ENCODE assay signal across 20 cellular contexts in genomic region chr11:673866-674265, GRCh38. TPM values are rescaled to one million over a fixed set of nuclear protein-coding genes. Genes with fewer than 3 reads are reported as not detected.
A peak's percentile ranks its signal among the peaks of the same experiment; 100 is the strongest.
DNase-seq lines count a peak whose midpoint lies in the region; ATAC-seq and TF ChIP-seq lines count a peak whose summit lies in the region.
"Had no signal": no experiment of that assay in that cellular context is flagged by ENCODE, and none has a peak within 500 bp of the region (broad histone marks: within the 10 kb centered on the region; RNA-seq: fewer than 3 reads in every experiment).

No MANE protein-coding gene starts in this region.

- no peaks in the 10 kb centered on the region for H3K9me3 Mint-ChIP-seq in WTC11
- no peaks in the 10 kb centered on the region for H3K9me3 Mint-ChIP-seq in endothelial cell (ENCODE audit: unreplicated experiment)
- no peaks in the 10 kb centered on the region for H3K9me3 Mint-ChIP-seq in activated naive CD4-positive, alpha-beta T cell treated with anti-CD3 and anti-CD28 coated beads, Interleukin-2, amount 50 U/mL, for 72 hours
- H3K9me3 Mint-ChIP-seq: CD14-positive monocyte; CD4-positive, alpha-beta memory T cell; CD4-positive, CD25-positive, alpha-beta regulatory T cell; CD8-positive, alpha-beta memory T cell had no signal

- H3K4me1 Mint-ChIP-seq in WTC11 = no peaks in the 10 kb centered on the region
- no peaks in the 10 kb centered on the region for H3K4me1 Mint-ChIP-seq in endothelial cell (ENCODE audit: unreplicated experiment)
- H3K4me1 Mint-ChIP-seq: CD14-positive monocyte; CD8-positive, alpha-beta memory T cell had no signal

- TF ChIP-seq CTCF in WTC11 (IDR thresholded peaks at IDR 0.05) (no peak), endothelial cell (IDR thresholded peaks at IDR 0.05; ENCODE audit: unreplicated experiment) (no peak)

- H3K27me3 Mint-ChIP-seq in WTC11 (ENCODE audit: low read depth) (no peaks in the 10 kb centered on the region), endothelial cell (ENCODE audit: unreplicated experiment) (peaks cover 3% of the 10 kb centered on the region)
- H3K27me3 Mint-ChIP-seq: CD4-positive, alpha-beta memory T cell; CD4-positive, CD25-positive, alpha-beta regulatory T cell; CD8-positive, alpha-beta memory T cell had no signal

- H3K36me3 Mint-ChIP-seq in WTC11 (peaks cover 44% of the 10 kb centered on the region), endothelial cell (ENCODE audit: low read depth, unreplicated experiment) (peaks cover 25% of the 10 kb centered on the region)
- peaks cover 10 to 12% of the 10 kb centered on the region in 2 donors for H3K36me3 Mint-ChIP-seq in activated naive CD4-positive, alpha-beta T cell treated with anti-CD3 and anti-CD28 coated beads, Interleukin-2, amount 50 U/mL, for 72 hours

- ATAC-seq in WTC11 (no peak), HG03439 (IDR thresholded peaks at IDR 0.05; ENCODE audit: unreplicated experiment) (no peak)
- ATAC-seq in activated naive CD4-positive, alpha-beta T cell treated with anti-CD3 and anti-CD28 coated beads, Interleukin-2, amount 50 U/mL, for 72 hours = no peak
- ATAC-seq: GM12878 had no signal

- CTCF ChIA-PET in WTC11 (lab: Charles Lee) = no interaction called here

- H3K27ac Mint-ChIP-seq in WTC11 = peak overlapping the region; percentile 6; the same call in 1 of the 2 replicates
- no peak overlapping the region for H3K27ac Mint-ChIP-seq in endothelial cell (ENCODE audit: unreplicated experiment)
- no peak overlapping the region for H3K27ac Mint-ChIP-seq in activated naive CD4-positive, alpha-beta T cell treated with anti-CD3 and anti-CD28 coated beads, Interleukin-2, amount 50 U/mL, for 72 hours
- H3K27ac Mint-ChIP-seq: CD4-positive, CD25-positive, alpha-beta regulatory T cell had no signal

- POLR2A ChIA-PET in WTC11 (lab: Charles Lee) = no interaction called here

- DNase-seq in WTC11 (ENCODE audit: low spot score) (no peak), cerebellar cortex (ENCODE audit: low spot score) (peak; percentile 63), endothelial cell (ENCODE audit: low spot score) (no peak), DMS114 treated with DMSO at 0.1 percent for 48 hours (lab: John Stamatoyannopoulos, UW; ENCODE audit: unreplicated experiment) (no peak), NCI-H2029 treated with DMSO at 0.1 percent for 48 hours (lab: John Stamatoyannopoulos, UW) (no peak)
- no peak for DNase-seq in activated naive CD4-positive, alpha-beta T cell treated with anti-CD3 and anti-CD28 coated beads, Interleukin-2, amount 50 U/mL, for 72 hours (ENCODE audit: low spot score in 2 of 2)
- DNase-seq: 8988T; ACHN; BE2C; CD4-positive, alpha-beta memory T cell; CD4-positive, CD25-positive, alpha-beta regulatory T cell; CD8-positive, alpha-beta memory T cell; COR-L47; DMS 273 treated with DMSO at 0.1 percent for 48 hours; DMS79 treated with DMSO at 0.1 percent for 48 hours; GDM1 had no signal

- no peak overlapping the region for H3K4me3 Mint-ChIP-seq in WTC11
- peak overlapping the region; percentile 8 for H3K4me3 Mint-ChIP-seq in endothelial cell (ENCODE audit: unreplicated experiment)
- H3K4me3 Mint-ChIP-seq: CD14-positive monocyte; CD4-positive, alpha-beta memory T cell; CD4-positive, CD25-positive, alpha-beta regulatory T cell; CD8-positive, alpha-beta memory T cell had no signal

TF ChIP-seq in WTC11, 78 proteins besides CTCF, POLR2A, EP300 and RAD21:
- no peak for TF ChIP-seq ELF4 (CRISPR knock-in tag; IDR thresholded peaks at IDR 0.05; ENCODE audit: low read depth)
- TF ChIP-seq ZNF263 (CRISPR knock-in tag; IDR thresholded peaks at IDR 0.05; ENCODE audit: low read depth) = no peak
- TF ChIP-seq CDX4 (CRISPR knock-in tag; IDR thresholded peaks at IDR 0.05; ENCODE audit: borderline replicate concordance) = no peak
- no peak for TF ChIP-seq USF2 (CRISPR knock-in tag; IDR thresholded peaks at IDR 0.05)
- no peak for TF ChIP-seq ERG (CRISPR knock-in tag; IDR thresholded peaks at IDR 0.05)
- no peak for TF ChIP-seq KAT7 (CRISPR knock-in tag; IDR thresholded peaks at IDR 0.05; ENCODE audit: borderline replicate concordance)
- TF ChIP-seq MLX (CRISPR knock-in tag; IDR thresholded peaks at IDR 0.05) = no peak
- TF ChIP-seq RORB (CRISPR knock-in tag; IDR thresholded peaks at IDR 0.05) = no peak

RNA-seq across cellular contexts. Expression of gene DEAF1, which starts 21.2 kb away (rescaled TPM):
- total RNA-seq in WTC11 (2021) = 62.2 to 85.3 TPM (median 81.1 TPM) in 3 replicates
- total RNA-seq in endothelial cell (ENCODE audit: unreplicated experiment) = 118 TPM
- total RNA-seq in activated naive CD4-positive, alpha-beta T cell treated with anti-CD3 and anti-CD28 coated beads, Interleukin-2, amount 50 U/mL, for 72 hours = 10 to 100 TPM; 50.9 to 63.5 TPM

RNA-seq across cellular contexts. Expression of gene TMEM80, which starts 21.8 kb away (rescaled TPM):
- 23.4 to 28.4 TPM (median 24.5 TPM) in 3 replicates for total RNA-seq in WTC11 (2021)
- 22.9 TPM for total RNA-seq in endothelial cell (ENCODE audit: unreplicated experiment)
- total RNA-seq in activated naive CD4-positive, alpha-beta T cell treated with anti-CD3 and anti-CD28 coated beads, Interleukin-2, amount 50 U/mL, for 72 hours = 10 to 100 TPM in 1 of 2 donors, 1 to 10 TPM in 1; 5.2 to 11.3 TPM

RNA-seq across cellular contexts. Expression of gene EPS8L2, which starts 32.2 kb away (rescaled TPM):
- 49.9 to 56.3 TPM (median 51.6 TPM) in 3 replicates for total RNA-seq in WTC11 (2021)
- 8.0 TPM for total RNA-seq in endothelial cell (ENCODE audit: unreplicated experiment)
- 10 to 100 TPM in 1 of 2 donors, 1 to 10 TPM in 1; 2.4 to 34.1 TPM for total RNA-seq in activated naive CD4-positive, alpha-beta T cell treated with anti-CD3 and anti-CD28 coated beads, Interleukin-2, amount 50 U/mL, for 72 hours

RNA-seq across cellular contexts. Expression of gene DRD4, which starts 36.8 kb away (rescaled TPM):
- 3.7 to 5.8 TPM (median 5.5 TPM) in 3 replicates for total RNA-seq in WTC11 (2021)
- total RNA-seq in endothelial cell (ENCODE audit: unreplicated experiment) = 0.33 TPM
- total RNA-seq in activated naive CD4-positive, alpha-beta T cell treated with anti-CD3 and anti-CD28 coated beads, Interleukin-2, amount 50 U/mL, for 72 hours = 1 to 10 TPM in 1 of 2 donors, under 1 TPM in 1; 0.60 to 5.6 TPM
- total RNA-seq: CD4-positive, CD25-positive, alpha-beta regulatory T cell; GM12878 had no signal

RNA-seq across cellular contexts. Expression of gene SCT, which starts 46.9 kb away (rescaled TPM):
- 2.3 to 3.3 TPM (median 2.9 TPM) in 3 replicates for total RNA-seq in WTC11 (2021)
- 1.8 TPM for total RNA-seq in endothelial cell (ENCODE audit: unreplicated experiment)
- total RNA-seq in activated naive CD4-positive, alpha-beta T cell treated with anti-CD3 and anti-CD28 coated beads, Interleukin-2, amount 50 U/mL, for 72 hours = not detected
- total RNA-seq: A673; CD4-positive, alpha-beta memory T cell; CD4-positive, CD25-positive, alpha-beta regulatory T cell; CD8-positive, alpha-beta memory T cell; GM12878 had no signal
